Comparison of ENCODE assay signal across 8 cellular contexts in genomic region chr6:152301021-152301805, GRCh38.
DNase-seq lines count a peak whose midpoint lies in the region; ATAC-seq and TF ChIP-seq lines count a peak whose summit lies in the region.

No MANE protein-coding gene starts in this region.

- WGBS in prostate gland = 8% methylated on average over 9 of the region's 9 CpGs

- H3K9me3 ChIP-seq in Peyer's patch (no peaks in the 10 kb centered on the region), prostate gland (no peaks in the 10 kb centered on the region)

- no peak for TF ChIP-seq CTCF in Peyer's patch (IDR thresholded peaks at IDR 0.05)
- TF ChIP-seq CTCF in fibroblast of mammary gland (conservative IDR thresholded peaks at IDR 0.05; ENCODE audit: control insufficient read depth, insufficient read depth, low read depth, low read length) = no peak
- no peak for TF ChIP-seq CTCF in prostate gland (IDR thresholded peaks at IDR 0.05)

- H3K36me3 ChIP-seq in Peyer's patch = no peaks in the 10 kb centered on the region
- H3K36me3 ChIP-seq in prostate gland = no peaks in the 10 kb centered on the region

- DNase-seq in DMS53 (lab: John Stamatoyannopoulos, UW) = peak; percentile 22
- no peak for DNase-seq in DMS53 treated with DMSO at 0.1 percent for 48 hours (lab: John Stamatoyannopoulos, UW; ENCODE audit: unreplicated experiment)
- DNase-seq in Peyer's patch = no peak
- DNase-seq in fibroblast of mammary gland (ENCODE audit: low read depth) = peak; percentile 54
- no peak for DNase-seq in prostate gland (ENCODE audit: low spot score)
- DNase-seq in Kasumi-1 (lab: John Stamatoyannopoulos, UW) = no peak
- no peak for DNase-seq in NCI-H1417 (lab: John Stamatoyannopoulos, UW)

- H3K27me3 ChIP-seq in Peyer's patch = no peaks in the 10 kb centered on the region
- H3K27me3 ChIP-seq in prostate gland (replicated peaks; ENCODE audit: insufficient read depth) = no peaks in the 10 kb centered on the region

- intact Hi-C loops in prostate gland (cut with DNase I) = no loop called here

- H3K27ac ChIP-seq in Peyer's patch = peak overlapping the region; percentile 74 to 88 (median 86)
- H3K27ac ChIP-seq in prostate gland = peak overlapping the region; percentile 60 to 72

- TF ChIP-seq POLR2A in Peyer's patch (IDR thresholded peaks at IDR 0.05) (no peak), prostate gland (IDR thresholded peaks at IDR 0.05) (no peak)

- peaks cover 0 to 7% (median 3%) of the 10 kb centered on the region in 4 donors for H3K4me1 ChIP-seq in Peyer's patch
- no peaks in the 10 kb centered on the region for H3K4me1 ChIP-seq in prostate gland (replicated peaks)

- H3K4me3 ChIP-seq in Peyer's patch = peak overlapping the region; percentile 46 to 63 (median 60)
- peak overlapping the region; percentile 84 for H3K4me3 ChIP-seq in fibroblast of mammary gland (ENCODE audit: control insufficient read depth, low read depth, low read length)
- peak overlapping the region; percentile 36 to 42 for H3K4me3 ChIP-seq in prostate gland

- peak; percentile 34 for ATAC-seq in HG02759 (IDR thresholded peaks at IDR 0.05; ENCODE audit: unreplicated experiment)

Comparison
In these comparisons a context has a peak if more than half of its experiments do, and no peak if none do; other contexts are left out.
1. DNase-seq: peak in DMS53 (single experiment) and fibroblast of mammary gland (single experiment); none in DMS53 treated with DMSO at 0.1 percent for 48 hours (single experiment), Peyer's patch (0 of 3), prostate gland (single experiment), Kasumi-1 (0 of 2) and NCI-H1417 (0 of 3).
2. Peak in every context shown above with its lines, with median percentiles within 50 percentile points of each other: H3K4me3 ChIP-seq.